8 cellular contexts compared by ENCODE assay signal in genomic region chr20:11364736-11365135, GRCh38.
"Had no signal": no experiment of that assay in that cellular context is flagged by ENCODE, and none has a peak within 500 bp of the region (broad histone marks: within the 10 kb centered on the region; RNA-seq: fewer than 3 reads in every experiment).

No MANE protein-coding gene starts in this region.

- H3K4me2 ChIP-seq: KMS-11 had no signal

- FAIRE-seq: HepG2, HTR-8/SVneo, K562 had no signal

- DNase-seq: Karpas-422, KBM-7, KG1 had no signal

- H3K4me3 ChIP-seq: K562 had no signal

- H3K27ac ChIP-seq: HL-60, KMS-11 had no signal

- ATAC-seq: HepG2, K562 had no signal

- H3K9ac ChIP-seq: KMS-11 had no signal
